Comparison of ENCODE assay signal across 8 cellular contexts in genomic region chr18:26225915-26226228, GRCh38. TPM values are rescaled to one million over a fixed set of nuclear protein-coding genes. Genes with fewer than 3 reads are reported as not detected.
DNase-seq lines count a peak whose midpoint lies in the region; ATAC-seq and TF ChIP-seq lines count a peak whose summit lies in the region.

No MANE protein-coding gene starts in this region.

- H3K4me1 ChIP-seq in ES-I3 (ENCODE audit: insufficient read depth, low read length) (peaks cover 5% of the 10 kb centered on the region; the same call in 1 of the 2 replicates), RWPE2 (ENCODE audit: insufficient read depth, poor library complexity, severe bottlenecking) (peaks cover 20% of the 10 kb centered on the region), esophagus muscularis mucosa (peaks cover 0 to 33% (median 28%) of the 10 kb centered on the region in 4 donors), prostate gland (replicated peaks) (peaks cover 4% of the 10 kb centered on the region)

- TF ChIP-seq CTCF in RWPE2 (IDR thresholded peaks at IDR 0.05; ENCODE audit: poor library complexity, severe bottlenecking) (no peak), esophagus muscularis mucosa (IDR thresholded peaks at IDR 0.05) (no peak), prostate gland (IDR thresholded peaks at IDR 0.05) (no peak)

- WGBS in esophagus muscularis mucosa, result 9% methylated on average over 8 of the region's 8 CpGs
- WGBS in prostate gland, result 5% methylated on average over 8 of the region's 8 CpGs

- TF ChIP-seq EP300 in esophagus muscularis mucosa (IDR thresholded peaks at IDR 0.05), result no peak

- intact Hi-C loops in esophagus muscularis mucosa (cut with DNase I) (loop anchor here (2.0 kb wide), 1 partner anchor 135 kb away; the partner anchor contains the start of gene SS18), prostate gland (cut with DNase I) (loop anchor here (2.0 to 10.0 kb wide), 2 partner anchors 135 to 319 kb away; partner anchors contain the start of genes KCTD1 and SS18)

- no peaks in the 10 kb centered on the region for H3K9me3 ChIP-seq in ES-I3 (ENCODE audit: control insufficient read depth, insufficient read depth, low read length)
- H3K9me3 ChIP-seq in RWPE2 (ENCODE audit: severe bottlenecking), result no peaks in the 10 kb centered on the region
- no peaks in the 10 kb centered on the region for H3K9me3 ChIP-seq in esophagus muscularis mucosa
- H3K9me3 ChIP-seq in prostate gland, result no peaks in the 10 kb centered on the region

- no peaks in the 10 kb centered on the region for H3K36me3 ChIP-seq in ES-I3 (ENCODE audit: insufficient read depth, low read length)
- no peaks in the 10 kb centered on the region for H3K36me3 ChIP-seq in RWPE2 (ENCODE audit: low read depth)
- H3K36me3 ChIP-seq in esophagus muscularis mucosa, result no peaks in the 10 kb centered on the region
- no peaks in the 10 kb centered on the region for H3K36me3 ChIP-seq in prostate gland

- H3K4me3 ChIP-seq in RWPE2 (ENCODE audit: severe bottlenecking) (peak overlapping the region; percentile 86), esophagus muscularis mucosa (peak overlapping the region; percentile 66 to 89 (median 80)), prostate gland (peak overlapping the region; percentile 77 to 82)

- peak overlapping the region; percentile 96 for H3K9ac ChIP-seq in ES-I3 (ENCODE audit: low read depth, low read length)

- no peak for DNase-seq in RWPE2 (ENCODE audit: low spot score)
- DNase-seq in esophagus muscularis mucosa (ENCODE audit: extremely low spot score), result no peak
- DNase-seq in prostate gland (ENCODE audit: low spot score), result no peak
- DNase-seq in stimulated activated CD4-positive, alpha-beta T cell treated with anti-CD3 and anti-CD28 coated beads, Interleukin-4, amount 100 ng/mL, for 4 hours, result no peak
- DNase-seq in SK-N-DZ (ENCODE audit: low spot score), result no peak
- no peak for DNase-seq in COR-L47 (lab: John Stamatoyannopoulos, UW)
- DNase-seq in ureter (ENCODE audit: low spot score), result no peak

- no peak for ATAC-seq in RWPE2 (ENCODE audit: low read depth)

- H3K27ac ChIP-seq in RWPE2 (ENCODE audit: poor library complexity, severe bottlenecking), result no peak overlapping the region
- H3K27ac ChIP-seq in esophagus muscularis mucosa (replicated peaks in 1 of 4), result peak overlapping the region; percentile 79 to 91 (median 84)
- H3K27ac ChIP-seq in prostate gland, result peak overlapping the region; percentile 68 to 71

- H3K27me3 ChIP-seq in RWPE2 (ENCODE audit: insufficient read depth, poor library complexity, severe bottlenecking) (no peaks in the 10 kb centered on the region), esophagus muscularis mucosa (no peaks in the 10 kb centered on the region), prostate gland (replicated peaks; ENCODE audit: insufficient read depth) (no peaks in the 10 kb centered on the region)

- TF ChIP-seq POLR2A in esophagus muscularis mucosa (IDR thresholded peaks at IDR 0.05; ENCODE audit: low read depth) (no peak), prostate gland (IDR thresholded peaks at IDR 0.05) (no peak)

RNA-seq across cellular contexts. Expression of gene TAF4B, which starts 0.4 kb away (rescaled TPM):
- total RNA-seq in esophagus muscularis mucosa (10 to 100 TPM in 1 of 4 donors, 1 to 10 TPM in 3; 5.2 to 14.1 (median 8.1) TPM), prostate gland (10 to 100 TPM in 1 of 2 donors, 1 to 10 TPM in 1; 5.3 to 37.3 TPM), ureter (7.8 TPM)
- polyA plus RNA-seq in SK-N-DZ (2014; cell fraction: cytosol; rRNA removed), result 12.7 and 15.4 TPM in 2 replicates
- polyA plus RNA-seq in SK-N-DZ (2014; cell fraction: nucleus; rRNA removed), result 12.8 and 13.1 TPM in 2 replicates
